Comparison of ENCODE assay signal across 9 cellular contexts in genomic region chr6:157236040-157236725, GRCh38.
DNase-seq lines count a peak whose midpoint lies in the region; ATAC-seq, FAIRE-seq and TF ChIP-seq lines count a peak whose summit lies in the region.
"Had no signal": no experiment of that assay in that cellular context is flagged by ENCODE, and none has a peak within 500 bp of the region (broad histone marks: within the 10 kb centered on the region; RNA-seq: fewer than 3 reads in every experiment).

No MANE protein-coding gene starts in this region.

- peaks cover 15% of the 10 kb centered on the region for H3K4me1 Mint-ChIP-seq in chondrocyte (ENCODE audit: low read depth)

- peak overlapping the region in 1 of 2 donors; percentile 6 for H3K27ac ChIP-seq in lung (ENCODE audit: low read depth in 1 of 2, low read length in 1 of 2)
- peak overlapping the region in 3 of 4 donors; percentile 30 to 56 (median 31) for H3K27ac ChIP-seq in upper lobe of left lung

- no peak for FAIRE-seq in GM12892 (lab: Jason Lieb, UNC)
- FAIRE-seq: G401.6 had no signal

- no peak for TF ChIP-seq POLR2A in upper lobe of left lung (IDR thresholded peaks at IDR 0.05)
- TF ChIP-seq POLR2A in GM12892 (IDR thresholded peaks at IDR 0.05; ENCODE audit: low read depth, low read length), result no peak

- H3K36me3 ChIP-seq in lung (ENCODE audit: control insufficient read depth in 2 of 2, insufficient read depth in 2 of 2, low read length in 2 of 2) (no peaks in the 10 kb centered on the region), upper lobe of left lung (no peaks in the 10 kb centered on the region)

- no peak overlapping the region for H3K27ac Mint-ChIP-seq in chondrocyte (ENCODE audit: unreplicated experiment)

- DNase-seq in stimulated activated CD4-positive, alpha-beta T cell treated with anti-CD3 and anti-CD28 coated beads, Interleukin-4, amount 100 ng/mL, for 1 hour, result peak; percentile 24
- no peak for DNase-seq in stimulated activated CD4-positive, alpha-beta T cell treated with anti-CD3 and anti-CD28 coated beads, Interleukin-4, amount 100 ng/mL, for 24 hours
- DNase-seq in chondrocyte (ENCODE audit: low spot score) (no peak), lung (ENCODE audit: low spot score) (no peak), upper lobe of left lung (peak in 1 of 2 donors; percentile 89), GM03348 (ENCODE audit: low spot score) (no peak), GM12892 (ENCODE audit: insufficient read length) (no peak), GF-D8 (lab: John Stamatoyannopoulos, UW) (no peak)

- TF ChIP-seq CTCF in chondrocyte (IDR thresholded peaks at IDR 0.05), result no peak
- no peak for TF ChIP-seq CTCF in lung (IDR thresholded peaks at IDR 0.05; ENCODE audit: control extremely low read depth, extremely low read depth)
- no peak for TF ChIP-seq CTCF in upper lobe of left lung (IDR thresholded peaks at IDR 0.05)

- WGBS in lung, 2 donors, result 2% methylated on average over 43 to 76 of the region's 76 CpGs
- WGBS in upper lobe of left lung, 2 donors, result 0 to 2% methylated on average over 9 to 11 of the region's 76 CpGs

- H3K27me3 Mint-ChIP-seq in chondrocyte (ENCODE audit: low read depth), result peaks cover 7% of the 10 kb centered on the region

- H3K27me3 ChIP-seq in lung (ENCODE audit: control insufficient read depth, insufficient read depth), result no peaks in the 10 kb centered on the region
- peaks cover 0 to 17% (median 13%) of the 10 kb centered on the region in 4 donors for H3K27me3 ChIP-seq in upper lobe of left lung

- H3K36me3 Mint-ChIP-seq in chondrocyte (ENCODE audit: low read depth), result peaks cover 4% of the 10 kb centered on the region

- H3K9me3 ChIP-seq in lung (ENCODE audit: control insufficient read depth in 2 of 2, insufficient read depth in 1 of 2, low read length in 1 of 2) (no peaks in the 10 kb centered on the region), upper lobe of left lung (no peaks in the 10 kb centered on the region)

- no peak for TF ChIP-seq EP300 in upper lobe of left lung (IDR thresholded peaks at IDR 0.05)

- peak overlapping the region; percentile 77 for H3K4me3 Mint-ChIP-seq in chondrocyte (ENCODE audit: unreplicated experiment)

- peak; percentile 49 for ATAC-seq in lung (ENCODE audit: insufficient read depth, low FRiP score)
- peak in 1 of 2 donors; percentile 27 for ATAC-seq in upper lobe of left lung (ENCODE audit: low FRiP score in 2 of 2)

- H3K4me3 ChIP-seq in lung (peak overlapping the region; percentile 16), upper lobe of left lung (peak overlapping the region; percentile 45 to 59 (median 56))

- no peaks in the 10 kb centered on the region for H3K9me3 Mint-ChIP-seq in chondrocyte (ENCODE audit: low read depth)

- H3K4me1 ChIP-seq in lung (ENCODE audit: control insufficient read depth in 2 of 2, insufficient read depth in 2 of 2, low read length in 2 of 2), result peaks cover 2 to 3% of the 10 kb centered on the region in 2 donors
- peaks cover 17 to 22% (median 19%) of the 10 kb centered on the region in 4 donors for H3K4me1 ChIP-seq in upper lobe of left lung
